Comparison of ENCODE assay signal across 9 cellular contexts in genomic region chr16:81696136-81696958, GRCh38.
DNase-seq lines count a peak whose midpoint lies in the region; ATAC-seq, FAIRE-seq and TF ChIP-seq lines count a peak whose summit lies in the region.
"Had no signal": no experiment of that assay in that cellular context is flagged by ENCODE, and none has a peak within 500 bp of the region (broad histone marks: within the 10 kb centered on the region; RNA-seq: fewer than 3 reads in every experiment).

No MANE protein-coding gene starts in this region.

- POLR2A ChIA-PET in GM12878 (lab: Charles Lee), result no interaction called here
- POLR2A ChIA-PET in HepG2 (lab: Yijun Ruan, JAX), result no interaction called here

- intact Hi-C loops in GM12878 (cut with micrococcal nuclease; ENCODE audit: unreplicated experiment) (no loop called here), HepG2 (cut with micrococcal nuclease; ENCODE audit: unreplicated experiment) (no loop called here), spleen (cut with DNase I; ENCODE audit: low total_unique reads) (no loop called here)

- no peak for TF ChIP-seq POLR2A in GM12878 (IDR thresholded peaks at IDR 0.05; ENCODE audit: low read depth, low read length)
- TF ChIP-seq POLR2A in HepG2 (IDR thresholded peaks at IDR 0.05; ENCODE audit: insufficient read depth in 1 of 2, low read depth in 2 of 2, low read length in 2 of 2), result no peak
- TF ChIP-seq POLR2A in spleen (IDR thresholded peaks at IDR 0.05), result no peak

- H3K4me3 ChIP-seq in GM12878 (no peak overlapping the region), HepG2 (replicated peaks in 1 of 3; ENCODE audit: insufficient read depth in 1 of 3, low read depth in 2 of 3, low read length in 3 of 3) (no peak overlapping the region), spleen (no peak overlapping the region)

- BruUV-seq in GM12878 (replicated peaks; lab: Mats Ljungman, UMichigan) (no TSS peak), HepG2 (replicated peaks; lab: Mats Ljungman, UMichigan) (no TSS peak)

- no peak overlapping the region for H3K4me3 Mint-ChIP-seq in stimulated activated naive CD8-positive, alpha-beta T cell treated with anti-CD3 and anti-CD28 coated beads, Interleukin-15, Interleukin-2, amounts not matched to agents 100 ng/mL and 50 ng/mL, for 24 hours

- TF ChIP-seq CTCF in GM12878 (IDR thresholded peaks at IDR 0.05 in 2 of 3, conservative IDR thresholded peaks at IDR 0.05 in 1 of 3; ENCODE audit: control insufficient read depth in 2 of 3, extremely low read depth in 1 of 3, insufficient read depth in 1 of 3, low read depth in 3 of 3, low read length in 3 of 3) (no peak), HepG2 (CRISPR knock-in tag; IDR thresholded peaks at IDR 0.05) (no peak), spleen (IDR thresholded peaks at IDR 0.05 in 8 of 11, conservative IDR thresholded peaks at IDR 0.05 in 3 of 11) (no peak)

- ATAC-seq in GM12878 (peak; percentile 49), HepG2 (peak; percentile 12)

- H3K4me2 ChIP-seq in GM12878 (ENCODE audit: control insufficient read depth, insufficient read depth) (no peak overlapping the region), HepG2 (ENCODE audit: low read depth, low read length) (no peak overlapping the region)

- H4K20me1 ChIP-seq in GM12878 (ENCODE audit: control insufficient read depth, insufficient read depth) (no peaks in the 10 kb centered on the region), HepG2 (ENCODE audit: insufficient read depth, low read length) (peaks cover 9% of the 10 kb centered on the region; the same call in 1 of the 2 replicates)

- H3K4me1 Mint-ChIP-seq in stimulated activated naive CD8-positive, alpha-beta T cell treated with anti-CD3 and anti-CD28 coated beads, Interleukin-15, Interleukin-2, amounts not matched to agents 100 ng/mL and 50 ng/mL, for 24 hours (ENCODE audit: low read depth), result no peaks in the 10 kb centered on the region

- no peaks in the 10 kb centered on the region for H3K79me2 ChIP-seq in GM12878 (ENCODE audit: control insufficient read depth, insufficient read depth, low read length)
- no peaks in the 10 kb centered on the region for H3K79me2 ChIP-seq in HepG2 (ENCODE audit: insufficient read depth, low read length)

- DNase-seq in OCI-M1 (lab: John Stamatoyannopoulos, UW) (peak; percentile 30), GM12878 (ENCODE audit: low read depth, low spot score) (no peak), HepG2 (ENCODE audit: low spot score) (no peak), spleen (no peak), mesenteric fat pad (ENCODE audit: low spot score) (no peak)
- DNase-seq in activated CD4-positive, CD25-positive, alpha-beta regulatory T cell treated with anti-CD3 and anti-CD28 coated beads, Interleukin-2, amount 50 U/mL, for 72 hours, result no peak
- DNase-seq: NCI-H774 had no signal

- no peak overlapping the region for H2AFZ ChIP-seq in GM12878 (ENCODE audit: control insufficient read depth, low read depth, low read length)
- H2AFZ ChIP-seq in HepG2 (ENCODE audit: low read length), result no peak overlapping the region

- TF ChIP-seq EP300 in GM12878 (IDR thresholded peaks at IDR 0.05; ENCODE audit: borderline replicate concordance in 1 of 2, control insufficient read depth in 1 of 2, low read depth in 2 of 2, low read length in 2 of 2) (no peak), HepG2 (IDR thresholded peaks at IDR 0.05; ENCODE audit: low read depth in 2 of 2, low read length in 2 of 2) (no peak), HepG2 (CRISPR knock-in tag; IDR thresholded peaks at IDR 0.05; ENCODE audit: borderline replicate concordance) (no peak)

- peak overlapping the region; percentile 81 for H3K27ac Mint-ChIP-seq in stimulated activated naive CD8-positive, alpha-beta T cell treated with anti-CD3 and anti-CD28 coated beads, Interleukin-15, Interleukin-2, amounts not matched to agents 100 ng/mL and 50 ng/mL, for 24 hours

- H3K27ac ChIP-seq in GM12878 (ENCODE audit: control insufficient read depth, insufficient read depth) (no peak overlapping the region), HepG2 (ENCODE audit: extremely low read length, insufficient read depth, low read length) (no peak overlapping the region), spleen (peak overlapping the region in 2 of 8 donors; percentile 45 to 54)

- in situ Hi-C loops in GM12878 (cut with MboI) (no loop called here), HepG2 (cut with HindIII; ENCODE audit: extremely low pct_ligation_motif_present, low pct_unique_long_range_greater_than_20kb) (no loop called here)

- no peak for FAIRE-seq in GM12878 (lab: Jason Lieb, UNC)
- FAIRE-seq in HepG2 (lab: Jason Lieb, UNC), result no peak

- H3K9me3 Mint-ChIP-seq in stimulated activated naive CD8-positive, alpha-beta T cell treated with anti-CD3 and anti-CD28 coated beads, Interleukin-15, Interleukin-2, amounts not matched to agents 100 ng/mL and 50 ng/mL, for 24 hours, result no peaks in the 10 kb centered on the region
- H3K9me3 Mint-ChIP-seq: activated naive CD4-positive, alpha-beta T cell treated with anti-CD3 and anti-CD28 coated beads, Interleukin-2, amount 50 U/mL, for 72 hours had no signal

- H3K27me3 Mint-ChIP-seq in stimulated activated naive CD8-positive, alpha-beta T cell treated with anti-CD3 and anti-CD28 coated beads, Interleukin-15, Interleukin-2, amounts not matched to agents 100 ng/mL and 50 ng/mL, for 24 hours, result no peaks in the 10 kb centered on the region

- H3K36me3 ChIP-seq in GM12878 (ENCODE audit: control insufficient read depth in 2 of 2, insufficient read depth in 2 of 2, low read length in 1 of 2), result peaks cover 13 to 33% of the 10 kb centered on the region in 2 experiments; a peak in 3 of 4 replicates
- H3K36me3 ChIP-seq in HepG2 (replicated peaks in 1 of 2; ENCODE audit: control insufficient read depth in 1 of 2, insufficient read depth in 2 of 2, low read length in 2 of 2), result peaks cover 73 to 96% of the 10 kb centered on the region in 2 experiments
- H3K36me3 ChIP-seq in spleen, result peaks cover 0 to 100% (median 86%) of the 10 kb centered on the region in 6 donors

- H3K9ac ChIP-seq in GM12878 (ENCODE audit: control insufficient read depth, insufficient read depth, low read length) (no peak overlapping the region), HepG2 (ENCODE audit: insufficient read depth, low read depth, low read length) (no peak overlapping the region)

- H3K9me3 ChIP-seq in GM12878 (replicated peaks; ENCODE audit: control insufficient read depth, insufficient read depth, low read length) (no peaks in the 10 kb centered on the region), HepG2 (ENCODE audit: low read length) (no peaks in the 10 kb centered on the region), spleen (no peaks in the 10 kb centered on the region)

- H3K27me3 ChIP-seq in GM12878 (replicated peaks in 1 of 2; ENCODE audit: control insufficient read depth in 2 of 2, insufficient read depth in 2 of 2, low read length in 1 of 2) (no peaks in the 10 kb centered on the region), HepG2 (ENCODE audit: control insufficient read depth in 1 of 2, insufficient read depth in 2 of 2, low read length in 2 of 2) (no peaks in the 10 kb centered on the region), spleen (replicated peaks in 1 of 7) (no peaks in the 10 kb centered on the region)

- SMC1A ChIA-PET in GM12878 (lab: Charles Lee; ENCODE audit: uncharacterized antibody, unreplicated experiment), result interaction anchor here (0.9 to 1.8 kb wide), 5 partner anchors 253 to 331 kb away, joined by 3 to 9 read pairs (median 6); no protein-coding TSS in a partner anchor

- H3K4me1 ChIP-seq in GM12878 (ENCODE audit: control insufficient read depth, insufficient read depth, low read length), result no peaks in the 10 kb centered on the region
- H3K4me1 ChIP-seq in HepG2 (ENCODE audit: insufficient read depth, low read length), result no peaks in the 10 kb centered on the region
- peaks cover 0 to 46% (median 23%) of the 10 kb centered on the region in 6 donors for H3K4me1 ChIP-seq in spleen

- H3K36me3 Mint-ChIP-seq in stimulated activated naive CD8-positive, alpha-beta T cell treated with anti-CD3 and anti-CD28 coated beads, Interleukin-15, Interleukin-2, amounts not matched to agents 100 ng/mL and 50 ng/mL, for 24 hours (ENCODE audit: low read depth), result peaks cover 11% of the 10 kb centered on the region
- H3K36me3 Mint-ChIP-seq: activated naive CD4-positive, alpha-beta T cell treated with anti-CD3 and anti-CD28 coated beads, Interleukin-2, amount 50 U/mL, for 72 hours had no signal

- WGBS in GM12878 (ENCODE audit: insufficient coverage, insufficient replicate concordance, low lambda C conversion rate, missing lambda C conversion rate), result 70% methylated on average over 23 of the region's 23 CpGs
- 92% methylated on average over 23 of the region's 23 CpGs for WGBS in HepG2 (ENCODE audit: low lambda C conversion rate)
- 80 to 92% (median 86%) methylated on average over 22 to 23 of the region's 23 CpGs for WGBS in spleen, 5 donors

- no peak for TF ChIP-seq RAD21 in GM12878 (IDR thresholded peaks at IDR 0.05; ENCODE audit: insufficient read depth, low read depth, low read length)
- TF ChIP-seq RAD21 in HepG2 (CRISPR knock-in tag; IDR thresholded peaks at IDR 0.05), result no peak

- CTCF ChIA-PET in GM12878 (lab: Yijun Ruan, JAX) (interaction anchor here (0.7 to 3.1 kb wide), 17 partner anchors 11 to 331 kb away, joined by 3 to 16 read pairs (median 8); no protein-coding TSS in a partner anchor), HepG2 (lab: Yijun Ruan, JAX; ENCODE audit: low intra/inter-chr PET ratio, low total read pairs) (no interaction called here)

- RAD21 ChIA-PET in GM12878 (lab: Charles Lee; ENCODE audit: unreplicated experiment), result interaction anchor here (1.2 to 3.2 kb wide), 6 partner anchors 18 to 325 kb away, joined by 4 to 13 read pairs (median 5); no protein-coding TSS in a partner anchor

TF ChIP-seq in HepG2, 621 proteins besides CTCF, POLR2A, EP300 and RAD21:
- no peak for TF ChIP-seq ZNF253 (CRISPR knock-in tag; IDR thresholded peaks at IDR 0.05; ENCODE audit: borderline replicate concordance)
- no peak for TF ChIP-seq ATAD3A (CRISPR knock-in tag; IDR thresholded peaks at IDR 0.05)
- no peak for TF ChIP-seq MEF2D (CRISPR knock-in tag; IDR thresholded peaks at IDR 0.05)
- no peak for TF ChIP-seq FOXM1 (CRISPR knock-in tag; IDR thresholded peaks at IDR 0.05)
- no peak for TF ChIP-seq XRCC5 (optimal IDR thresholded peaks at IDR 0.05; ENCODE audit: low read length)
- TF ChIP-seq MLLT10 (CRISPR knock-in tag; IDR thresholded peaks at IDR 0.05), result no peak
- TF ChIP-seq RBM22 (optimal IDR thresholded peaks at IDR 0.05; ENCODE audit: low read length), result peak; percentile 65
- peak; percentile 75 for TF ChIP-seq AGO2 (optimal IDR thresholded peaks at IDR 0.05; ENCODE audit: low read depth, low read length)
- TF ChIP-seq ATM (IDR thresholded peaks at IDR 0.05; ENCODE audit: borderline replicate concordance), result no peak
